10 cellular contexts compared by ENCODE assay signal in genomic region chr15:92393287-92393993, GRCh38. TPM values are rescaled to one million over a fixed set of nuclear protein-coding genes. Genes with fewer than 3 reads are reported as not detected.
DNase-seq lines count a peak whose midpoint lies in the region; ATAC-seq and TF ChIP-seq lines count a peak whose summit lies in the region.
"Had no signal": no experiment of that assay in that cellular context is flagged by ENCODE, and none has a peak within 500 bp of the region (broad histone marks: within the 10 kb centered on the region; RNA-seq: fewer than 3 reads in every experiment).

ST8SIA2 (plus strand) TSS chr15:92393881; CDS start chr15:92394065, 184 bp downstream.

- peak within 1 kb of the TSS; percentile 41 for H3K9ac ChIP-seq in SK-N-MC (ENCODE audit: insufficient read length)
- H3K9ac ChIP-seq: parathyroid adenoma had no signal

- H3K27me3 ChIP-seq in stomach, result peaks cover 12 to 87% (median 60%) of the 10 kb centered on the region in 3 donors

- H3K36me3 ChIP-seq in SK-N-MC (ENCODE audit: insufficient read depth, low read length), result no peaks in the 10 kb centered on the region
- no peaks in the 10 kb centered on the region for H3K36me3 ChIP-seq in stomach

- H3K27ac ChIP-seq in SK-N-MC (no peak within 1 kb of the TSS), stomach (no peak within 1 kb of the TSS)
- H3K27ac ChIP-seq: C4-2B, parathyroid adenoma had no signal

- H3K4me1 ChIP-seq in stomach, result peaks cover 17 to 24% (median 19%) of the 10 kb centered on the region in 4 donors
- H3K4me1 ChIP-seq: parathyroid adenoma had no signal

- intact Hi-C loops in left ventricle myocardium superior (cut with micrococcal nuclease) (no loop called here), stomach (cut with DNase I; ENCODE audit: low total_unique reads) (no loop called here)

- H3K9me3 ChIP-seq in SK-N-MC (ENCODE audit: low read depth, low read length) (no peaks in the 10 kb centered on the region), stomach (no peaks in the 10 kb centered on the region)

- peak; percentile 80 for ATAC-seq in left ventricle myocardium superior
- no peak for ATAC-seq in HG03045 (IDR thresholded peaks at IDR 0.05; ENCODE audit: unreplicated experiment)
- no peak for ATAC-seq in HG03432 (IDR thresholded peaks at IDR 0.05; ENCODE audit: unreplicated experiment)
- ATAC-seq in HG03135 (IDR thresholded peaks at IDR 0.05; ENCODE audit: unreplicated experiment), result no peak

- no peak for TF ChIP-seq POLR2A in stomach (IDR thresholded peaks at IDR 0.05)

- H3K4me3 ChIP-seq in SK-N-MC (peak within 1 kb of the TSS; percentile 78), stomach (peak within 1 kb of the TSS; percentile 24 to 41 (median 36))

- 1 to 2% (median 1%) methylated on average over 30 to 66 of the region's 67 CpGs for WGBS in stomach, 5 donors

- DNase-seq in NCI-H82 (lab: John Stamatoyannopoulos, UW) (peak; percentile 78), NCI-H82 treated with DMSO at 0.1 percent for 48 hours (lab: John Stamatoyannopoulos, UW; ENCODE audit: unreplicated experiment) (no peak), SK-N-MC (ENCODE audit: low read depth, low spot score) (no peak), left ventricle myocardium superior (peak; percentile 64), stomach (no peak)

- no peak for TF ChIP-seq CTCF in stomach (IDR thresholded peaks at IDR 0.05)

- TF ChIP-seq EP300 in stomach (IDR thresholded peaks at IDR 0.05), result no peak

RNA-seq across cellular contexts. Expression of gene ST8SIA2, which starts in this region (rescaled TPM):
- 3.0 TPM for total RNA-seq in left ventricle myocardium superior
- total RNA-seq in stomach, result 1 to 10 TPM in 1 of 5 donors, not detected in 4; 1.1 TPM
- polyA plus RNA-seq in stomach, result not detected

Comparison
In these comparisons a context has a peak if more than half of its experiments do, and no peak if none do; other contexts are left out.
1. DNase-seq: peak in NCI-H82 (single experiment) and left ventricle myocardium superior (single experiment); none in NCI-H82 treated with DMSO at 0.1 percent for 48 hours (single experiment), SK-N-MC (single experiment) and stomach (single experiment).